In genomic region chr12:46477541-46477940, GRCh38 we compare ENCODE assay signal across 22 cellular contexts.
A peak's percentile ranks its signal among the peaks of the same experiment; 100 is the strongest.
DNase-seq lines count a peak whose midpoint lies in the region; ATAC-seq and TF ChIP-seq lines count a peak whose summit lies in the region.
"Had no signal": no experiment of that assay in that cellular context is flagged by ENCODE, and none has a peak within 500 bp of the region (broad histone marks: within the 10 kb centered on the region; RNA-seq: fewer than 3 reads in every experiment).

No MANE protein-coding gene starts in this region.

- no peak for ATAC-seq in GM18498 (IDR thresholded peaks at IDR 0.05; ENCODE audit: unreplicated experiment)
- ATAC-seq: CD8-positive, alpha-beta T cell had no signal

- H3K4me1 Mint-ChIP-seq in activated T-helper 1 cell treated with anti-CD3 and anti-CD28 coated beads, Interleukin-12 subunit alpha, Interleukin-12 subunit beta, Interleukin-2, Interleukin-4 antibody, amounts not matched to agents 30 ng/mL and 10 ng/mL and 1 ng/mL, durations not matched to agents 14 hours and 24 hours and 36 hours (ENCODE audit: low read depth) = peaks cover 17% of the 10 kb centered on the region
- H3K4me1 Mint-ChIP-seq in osteocyte (ENCODE audit: unreplicated experiment) = peaks cover 35% of the 10 kb centered on the region

- H3K27ac Mint-ChIP-seq in activated T-helper 1 cell treated with anti-CD3 and anti-CD28 coated beads, Interleukin-12 subunit alpha, Interleukin-12 subunit beta, Interleukin-2, Interleukin-4 antibody, amounts not matched to agents 30 ng/mL and 10 ng/mL and 1 ng/mL, durations not matched to agents 14 hours and 24 hours and 36 hours = peak overlapping the region; percentile 7
- H3K27ac Mint-ChIP-seq in osteocyte (ENCODE audit: unreplicated experiment) = peak overlapping the region; percentile 13
- H3K27ac Mint-ChIP-seq: CD8-positive, alpha-beta T cell had no signal

- TF ChIP-seq CTCF in C4-2B (conservative IDR thresholded peaks at IDR 0.05) (no peak), osteocyte (IDR thresholded peaks at IDR 0.05) (no peak)

- peak overlapping the region; percentile 12; the same call in 1 of the 2 replicates for H3K27ac ChIP-seq in C4-2B
- H3K27ac ChIP-seq: HL-60, RWPE1, SJCRH30 had no signal

- H3K36me3 Mint-ChIP-seq in activated T-helper 1 cell treated with anti-CD3 and anti-CD28 coated beads, Interleukin-12 subunit alpha, Interleukin-12 subunit beta, Interleukin-2, Interleukin-4 antibody, amounts not matched to agents 30 ng/mL and 10 ng/mL and 1 ng/mL, durations not matched to agents 14 hours and 24 hours and 36 hours (ENCODE audit: low read depth) = peaks cover 17% of the 10 kb centered on the region
- H3K36me3 Mint-ChIP-seq in osteocyte (ENCODE audit: unreplicated experiment) = peaks cover 23% of the 10 kb centered on the region

- DNase-seq in HCEC 1CT (peak; percentile 11), osteocyte (ENCODE audit: extremely low spot score, unreplicated experiment) (no peak), COLO668 (lab: John Stamatoyannopoulos, UW; ENCODE audit: unreplicated experiment) (no peak), HT-29 (ENCODE audit: low spot score) (no peak)
- no peak for DNase-seq in activated T-helper 1 cell treated with anti-CD3 and anti-CD28 coated beads, Interleukin-12 subunit alpha, Interleukin-12 subunit beta, Interleukin-2, Interleukin-4 antibody, amounts not matched to agents 30 ng/mL and 10 ng/mL and 1 ng/mL, durations not matched to agents 14 hours and 24 hours and 36 hours (ENCODE audit: low spot score)
- DNase-seq: BE2C; CD8-positive, alpha-beta T cell; GF-D8; H7; MV-4-11; NCI-H1417; NCI-H1930; NCI-H2171; NCI-H446; NCI-H69; NK-92 treated with Interleukin-12 subunit alpha and Interleukin-12 subunit beta, amount 100 ng/mL, for 24 hours; OCI-M1; SJCRH30 had no signal

- no peak overlapping the region for H3K4me3 Mint-ChIP-seq in activated T-helper 1 cell treated with anti-CD3 and anti-CD28 coated beads, Interleukin-12 subunit alpha, Interleukin-12 subunit beta, Interleukin-2, Interleukin-4 antibody, amounts not matched to agents 30 ng/mL and 10 ng/mL and 1 ng/mL, durations not matched to agents 14 hours and 24 hours and 36 hours
- no peak overlapping the region for H3K4me3 Mint-ChIP-seq in osteocyte (ENCODE audit: unreplicated experiment)
- H3K4me3 Mint-ChIP-seq: CD8-positive, alpha-beta T cell had no signal

- H3K9me3 Mint-ChIP-seq in activated T-helper 1 cell treated with anti-CD3 and anti-CD28 coated beads, Interleukin-12 subunit alpha, Interleukin-12 subunit beta, Interleukin-2, Interleukin-4 antibody, amounts not matched to agents 30 ng/mL and 10 ng/mL and 1 ng/mL, durations not matched to agents 14 hours and 24 hours and 36 hours = no peaks in the 10 kb centered on the region
- peaks cover 4% of the 10 kb centered on the region for H3K9me3 Mint-ChIP-seq in osteocyte (ENCODE audit: unreplicated experiment)
- H3K9me3 Mint-ChIP-seq: CD8-positive, alpha-beta T cell had no signal

- no peaks in the 10 kb centered on the region for H3K27me3 Mint-ChIP-seq in activated T-helper 1 cell treated with anti-CD3 and anti-CD28 coated beads, Interleukin-12 subunit alpha, Interleukin-12 subunit beta, Interleukin-2, Interleukin-4 antibody, amounts not matched to agents 30 ng/mL and 10 ng/mL and 1 ng/mL, durations not matched to agents 14 hours and 24 hours and 36 hours (ENCODE audit: insufficient read depth)
- H3K27me3 Mint-ChIP-seq in osteocyte (ENCODE audit: unreplicated experiment) = no peaks in the 10 kb centered on the region

- intact Hi-C loops in activated T-helper 1 cell treated with anti-CD3 and anti-CD28 coated beads, Interleukin-12 subunit alpha, Interleukin-12 subunit beta, Interleukin-2, Interleukin-4 antibody, amounts not matched to agents 30 ng/mL and 10 ng/mL and 1 ng/mL, durations not matched to agents 14 hours and 24 hours and 36 hours (cut with micrococcal nuclease) = no loop called here
